1 cellular context compared by ENCODE assay signal in the genomic region with DNA sequence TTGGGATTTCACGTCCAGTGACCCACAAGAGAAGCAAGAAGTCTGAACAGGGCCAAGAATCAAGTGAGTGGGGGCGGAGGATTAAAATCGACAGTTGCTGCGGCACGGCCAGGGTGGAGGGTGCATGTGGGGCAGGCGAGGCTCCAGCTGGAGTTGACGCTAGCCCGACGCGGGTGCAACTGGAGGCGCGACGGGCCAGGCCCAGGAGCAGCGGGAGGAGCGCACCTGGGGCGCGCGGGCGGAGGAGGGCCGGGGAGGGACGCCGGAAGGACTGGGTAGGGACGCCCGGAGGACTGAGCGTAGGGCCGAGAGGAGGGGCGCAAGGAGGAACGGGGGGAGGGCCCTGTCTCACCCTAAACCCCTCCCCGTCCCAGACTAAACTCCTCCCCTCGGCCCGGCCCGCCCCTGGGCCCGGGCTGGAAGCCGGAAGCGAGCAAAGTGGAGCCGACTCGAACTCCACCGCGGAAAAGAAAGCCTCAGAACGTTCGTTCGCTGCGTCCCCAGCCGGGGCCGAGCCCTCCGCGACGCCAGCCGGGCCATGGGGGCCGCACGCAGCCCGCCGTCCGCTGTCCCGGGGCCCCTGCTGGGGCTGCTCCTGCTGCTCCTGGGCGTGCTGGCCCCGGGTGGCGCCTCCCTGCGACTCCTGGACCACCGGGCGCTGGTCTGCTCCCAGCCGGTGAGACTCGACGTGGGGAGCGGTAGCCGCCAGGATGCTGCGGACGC.
TF ChIP-seq lines count a peak whose summit lies in the region.

A gene with protein sequence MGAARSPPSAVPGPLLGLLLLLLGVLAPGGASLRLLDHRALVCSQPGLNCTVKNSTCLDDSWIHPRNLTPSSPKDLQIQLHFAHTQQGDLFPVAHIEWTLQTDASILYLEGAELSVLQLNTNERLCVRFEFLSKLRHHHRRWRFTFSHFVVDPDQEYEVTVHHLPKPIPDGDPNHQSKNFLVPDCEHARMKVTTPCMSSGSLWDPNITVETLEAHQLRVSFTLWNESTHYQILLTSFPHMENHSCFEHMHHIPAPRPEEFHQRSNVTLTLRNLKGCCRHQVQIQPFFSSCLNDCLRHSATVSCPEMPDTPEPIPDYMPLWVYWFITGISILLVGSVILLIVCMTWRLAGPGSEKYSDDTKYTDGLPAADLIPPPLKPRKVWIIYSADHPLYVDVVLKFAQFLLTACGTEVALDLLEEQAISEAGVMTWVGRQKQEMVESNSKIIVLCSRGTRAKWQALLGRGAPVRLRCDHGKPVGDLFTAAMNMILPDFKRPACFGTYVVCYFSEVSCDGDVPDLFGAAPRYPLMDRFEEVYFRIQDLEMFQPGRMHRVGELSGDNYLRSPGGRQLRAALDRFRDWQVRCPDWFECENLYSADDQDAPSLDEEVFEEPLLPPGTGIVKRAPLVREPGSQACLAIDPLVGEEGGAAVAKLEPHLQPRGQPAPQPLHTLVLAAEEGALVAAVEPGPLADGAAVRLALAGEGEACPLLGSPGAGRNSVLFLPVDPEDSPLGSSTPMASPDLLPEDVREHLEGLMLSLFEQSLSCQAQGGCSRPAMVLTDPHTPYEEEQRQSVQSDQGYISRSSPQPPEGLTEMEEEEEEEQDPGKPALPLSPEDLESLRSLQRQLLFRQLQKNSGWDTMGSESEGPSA (plus strand): TSS at position 447 of the 723 bp plus-strand sequence. CDS start 92 bp downstream, at position 539.

TF ChIP-seq in HEK293, 187 proteins besides CTCF, POLR2A, EP300 and RAD21 (continued from another document):
- TF ChIP-seq ZNF561 (tag by site-specific recombination; IDR thresholded peaks at IDR 0.05; ENCODE audit: borderline replicate concordance) (peak; percentile 56), ZNF426 (tag by site-specific recombination; IDR thresholded peaks at IDR 0.05) (no peak), ZNF830 (tag by site-specific recombination; IDR thresholded peaks at IDR 0.05; ENCODE audit: low read depth) (no peak), ZNF138 (tag by site-specific recombination; IDR thresholded peaks at IDR 0.05; ENCODE audit: borderline replicate concordance) (no peak), ZNF701 (tag by site-specific recombination; IDR thresholded peaks at IDR 0.05) (no peak), ZNF664 (tag by site-specific recombination; IDR thresholded peaks at IDR 0.05) (no peak), ZNF791 (tag by site-specific recombination; IDR thresholded peaks at IDR 0.05) (no peak), TRIM28 (IDR thresholded peaks at IDR 0.05; ENCODE audit: borderline replicate concordance, low read length) (0 out of 2 replicates have a peak, but pooled peaks have one; percentile 26), RBAK (tag by site-specific recombination; IDR thresholded peaks at IDR 0.05) (no peak), ZNF76 (tag by site-specific recombination; IDR thresholded peaks at IDR 0.05; ENCODE audit: borderline replicate concordance, low read depth) (peak; percentile 60; the same call in 1 of the 2 replicates), YY2 (tag by site-specific recombination; IDR thresholded peaks at IDR 0.05) (no peak), ZNF585B (tag by site-specific recombination; IDR thresholded peaks at IDR 0.05) (no peak), GLI4 (tag by site-specific recombination; IDR thresholded peaks at IDR 0.05) (no peak), ZNF843 (tag by site-specific recombination; IDR thresholded peaks at IDR 0.05) (no peak), SP3 (tag by site-specific recombination; IDR thresholded peaks at IDR 0.05) (peak; percentile 88), MYNN (tag by site-specific recombination; IDR thresholded peaks at IDR 0.05; ENCODE audit: borderline replicate concordance) (no peak), ZEB2 (tag by site-specific recombination; IDR thresholded peaks at IDR 0.05) (peak; percentile 52), ZNF366 (tag by site-specific recombination; conservative IDR thresholded peaks at IDR 0.05) (peak; percentile 34; the same call in 1 of the 2 replicates), GLI2 (tag by site-specific recombination; IDR thresholded peaks at IDR 0.05; ENCODE audit: borderline replicate concordance, low read depth) (no peak)
- TF ChIP-seq, protein P1, sequence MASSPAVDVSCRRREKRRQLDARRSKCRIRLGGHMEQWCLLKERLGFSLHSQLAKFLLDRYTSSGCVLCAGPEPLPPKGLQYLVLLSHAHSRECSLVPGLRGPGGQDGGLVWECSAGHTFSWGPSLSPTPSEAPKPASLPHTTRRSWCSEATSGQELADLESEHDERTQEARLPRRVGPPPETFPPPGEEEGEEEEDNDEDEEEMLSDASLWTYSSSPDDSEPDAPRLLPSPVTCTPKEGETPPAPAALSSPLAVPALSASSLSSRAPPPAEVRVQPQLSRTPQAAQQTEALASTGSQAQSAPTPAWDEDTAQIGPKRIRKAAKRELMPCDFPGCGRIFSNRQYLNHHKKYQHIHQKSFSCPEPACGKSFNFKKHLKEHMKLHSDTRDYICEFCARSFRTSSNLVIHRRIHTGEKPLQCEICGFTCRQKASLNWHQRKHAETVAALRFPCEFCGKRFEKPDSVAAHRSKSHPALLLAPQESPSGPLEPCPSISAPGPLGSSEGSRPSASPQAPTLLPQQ (tag by site-specific recombination; IDR thresholded peaks at IDR 0.05), result peak; percentile 54; the same call in 1 of the 2 replicates
- TF ChIP-seq, protein P2, sequence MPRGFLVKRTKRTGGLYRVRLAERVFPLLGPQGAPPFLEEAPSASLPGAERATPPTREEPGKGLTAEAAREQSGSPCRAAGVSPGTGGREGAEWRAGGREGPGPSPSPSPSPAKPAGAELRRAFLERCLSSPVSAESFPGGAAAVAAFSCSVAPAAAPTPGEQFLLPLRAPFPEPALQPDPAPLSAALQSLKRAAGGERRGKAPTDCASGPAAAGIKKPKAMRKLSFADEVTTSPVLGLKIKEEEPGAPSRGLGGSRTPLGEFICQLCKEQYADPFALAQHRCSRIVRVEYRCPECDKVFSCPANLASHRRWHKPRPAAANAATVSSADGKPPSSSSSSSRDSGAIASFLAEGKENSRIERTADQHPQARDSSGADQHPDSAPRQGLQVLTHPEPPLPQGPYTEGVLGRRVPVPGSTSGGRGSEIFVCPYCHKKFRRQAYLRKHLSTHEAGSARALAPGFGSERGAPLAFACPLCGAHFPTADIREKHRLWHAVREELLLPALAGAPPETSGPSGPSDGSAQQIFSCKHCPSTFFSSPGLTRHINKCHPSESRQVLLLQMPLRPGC (tag by site-specific recombination; IDR thresholded peaks at IDR 0.05), result peak; percentile 50; the same call in 1 of the 2 replicates
- TF ChIP-seq, protein P3, sequence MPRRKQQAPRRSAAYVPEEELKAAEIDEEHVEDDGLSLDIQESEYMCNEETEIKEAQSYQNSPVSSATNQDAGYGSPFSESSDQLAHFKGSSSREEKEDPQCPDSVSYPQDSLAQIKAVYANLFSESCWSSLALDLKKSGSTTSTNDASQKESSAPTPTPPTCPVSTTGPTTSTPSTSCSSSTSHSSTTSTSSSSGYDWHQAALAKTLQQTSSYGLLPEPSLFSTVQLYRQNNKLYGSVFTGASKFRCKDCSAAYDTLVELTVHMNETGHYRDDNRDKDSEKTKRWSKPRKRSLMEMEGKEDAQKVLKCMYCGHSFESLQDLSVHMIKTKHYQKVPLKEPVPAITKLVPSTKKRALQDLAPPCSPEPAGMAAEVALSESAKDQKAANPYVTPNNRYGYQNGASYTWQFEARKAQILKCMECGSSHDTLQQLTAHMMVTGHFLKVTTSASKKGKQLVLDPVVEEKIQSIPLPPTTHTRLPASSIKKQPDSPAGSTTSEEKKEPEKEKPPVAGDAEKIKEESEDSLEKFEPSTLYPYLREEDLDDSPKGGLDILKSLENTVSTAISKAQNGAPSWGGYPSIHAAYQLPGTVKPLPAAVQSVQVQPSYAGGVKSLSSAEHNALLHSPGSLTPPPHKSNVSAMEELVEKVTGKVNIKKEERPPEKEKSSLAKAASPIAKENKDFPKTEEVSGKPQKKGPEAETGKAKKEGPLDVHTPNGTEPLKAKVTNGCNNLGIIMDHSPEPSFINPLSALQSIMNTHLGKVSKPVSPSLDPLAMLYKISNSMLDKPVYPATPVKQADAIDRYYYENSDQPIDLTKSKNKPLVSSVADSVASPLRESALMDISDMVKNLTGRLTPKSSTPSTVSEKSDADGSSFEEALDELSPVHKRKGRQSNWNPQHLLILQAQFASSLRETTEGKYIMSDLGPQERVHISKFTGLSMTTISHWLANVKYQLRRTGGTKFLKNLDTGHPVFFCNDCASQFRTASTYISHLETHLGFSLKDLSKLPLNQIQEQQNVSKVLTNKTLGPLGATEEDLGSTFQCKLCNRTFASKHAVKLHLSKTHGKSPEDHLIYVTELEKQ (tag by site-specific recombination; IDR thresholded peaks at IDR 0.05; ENCODE audit: borderline replicate concordance), result no peak
